20 cellular contexts compared by ENCODE assay signal in genomic region chr1:113678159-113678469, GRCh38.
"Had no signal": no experiment of that assay in that cellular context is flagged by ENCODE, and none has a peak within 500 bp of the region (broad histone marks: within the 10 kb centered on the region; RNA-seq: fewer than 3 reads in every experiment).

No MANE protein-coding gene starts in this region.

- H3K4me1 Mint-ChIP-seq: activated CD4-positive, alpha-beta T cell treated with anti-CD3 and anti-CD28 coated beads for 36 hours; activated naive CD8-positive, alpha-beta T cell treated with anti-CD3 and anti-CD28 coated beads for 36 hours; endodermal cell had no signal

- H3K4me3 Mint-ChIP-seq: activated CD4-positive, alpha-beta T cell treated with anti-CD3 and anti-CD28 coated beads for 36 hours; activated naive CD8-positive, alpha-beta T cell treated with anti-CD3 and anti-CD28 coated beads for 36 hours; endodermal cell; type B pancreatic cell; WTC11 had no signal

- H3K27ac ChIP-seq: coronary artery, epithelial cell of prostate, gastroesophageal sphincter, heart left ventricle, neutrophil, ovary, prostate gland, thoracic aorta, vagina had no signal

- H3K36me3 ChIP-seq: neutrophil, ovary, thoracic aorta, vagina had no signal

- H3K27ac Mint-ChIP-seq: activated CD4-positive, alpha-beta T cell treated with anti-CD3 and anti-CD28 coated beads for 36 hours; activated naive CD8-positive, alpha-beta T cell treated with anti-CD3 and anti-CD28 coated beads for 36 hours; endodermal cell; type B pancreatic cell; WTC11 had no signal

- H3K4me3 ChIP-seq: coronary artery, gastroesophageal sphincter, heart left ventricle, ovary, prostate gland, thoracic aorta, vagina had no signal

- H3K27me3 Mint-ChIP-seq: activated CD4-positive, alpha-beta T cell treated with anti-CD3 and anti-CD28 coated beads for 36 hours; activated naive CD8-positive, alpha-beta T cell treated with anti-CD3 and anti-CD28 coated beads for 36 hours; type B pancreatic cell had no signal

- ATAC-seq: gastroesophageal sphincter had no signal

- H3K27me3 ChIP-seq: gastroesophageal sphincter, heart left ventricle, neutrophil, ovary, vagina had no signal

- H3K36me3 Mint-ChIP-seq: activated naive CD8-positive, alpha-beta T cell treated with anti-CD3 and anti-CD28 coated beads for 36 hours; WTC11 had no signal

- H3K4me1 ChIP-seq: prostate gland had no signal

- DNase-seq: activated CD4-positive, alpha-beta T cell treated with anti-CD3 and anti-CD28 coated beads for 36 hours; activated CD4-positive, alpha-beta T cell treated with anti-CD3 and anti-CD28 coated beads, Interleukin-2, amount 50 U/mL, for 4 hours; activated naive CD4-positive, alpha-beta T cell treated with Interleukin-2 at 50 U/mL for 16 hours; activated naive CD8-positive, alpha-beta T cell treated with anti-CD3 and anti-CD28 coated beads for 36 hours; activated T-cell treated with anti-CD3 and anti-CD28 coated beads, Interleukin-2, amount 50 U/mL, for 48 hours; endodermal cell; heart left ventricle; left ventricle myocardium superior; ovary; stimulated activated CD4-positive, alpha-beta T cell treated with anti-CD3 and anti-CD28 coated beads, Interleukin-2, amount 100 ng/mL, for 48 hours; stimulated activated naive CD4-positive, alpha-beta T cell treated with Interleukin-2 at 50 U/mL for 16 hours had no signal

- H3K9me3 Mint-ChIP-seq: activated naive CD8-positive, alpha-beta T cell treated with anti-CD3 and anti-CD28 coated beads for 36 hours; endodermal cell; type B pancreatic cell; WTC11 had no signal

- H3K9me3 ChIP-seq: gastroesophageal sphincter, heart left ventricle, neutrophil, ovary, prostate gland, thoracic aorta, vagina had no signal
